ENCODE assay signal across 27 cellular contexts in genomic region chr11:120537996-120538395, GRCh38. TPM values are rescaled to one million over a fixed set of nuclear protein-coding genes. Genes with fewer than 3 reads are reported as not detected.
"Had no signal": no experiment of that assay in that cellular context is flagged by ENCODE, and none has a peak within 500 bp of the region (broad histone marks: within the 10 kb centered on the region; RNA-seq: fewer than 3 reads in every experiment).

No MANE protein-coding gene starts in this region.

- H3K4me3 Mint-ChIP-seq: stimulated activated effector memory CD8-positive, alpha-beta T cell treated with anti-CD3 and anti-CD28 coated beads, Interleukin-12 subunit alpha, Interleukin-12 subunit beta, amount 100 ng/mL, for 72 hours; stimulated activated memory B cell treated with anti-CD40 and anti-IgM and Interleukin-4, amounts not matched to agents 10 μg/mL and 1 μg/mL and 100 μg/mL, for 72 hours; stimulated activated naive B cell treated with anti-CD40 and anti-IgM and Interleukin-4, amounts not matched to agents 10 μg/mL and 1 μg/mL and 100 μg/mL, for 72 hours; stimulated activated naive CD8-positive, alpha-beta T cell treated with anti-CD3 and anti-CD28 coated beads, Interleukin-15, Interleukin-2, amounts not matched to agents 100 ng/mL and 50 ng/mL, for 24 hours; type B pancreatic cell had no signal

- H3K36me3 ChIP-seq: stomach, suprapubic skin, thoracic aorta, thyroid gland, tibial artery, tibial nerve, transverse colon, upper lobe of left lung, upper lobe of right lung, uterus, vagina had no signal

- H3K9me3 Mint-ChIP-seq: stimulated activated effector memory CD8-positive, alpha-beta T cell treated with anti-CD3 and anti-CD28 coated beads, Interleukin-12 subunit alpha, Interleukin-12 subunit beta, amount 100 ng/mL, for 72 hours; stimulated activated naive CD8-positive, alpha-beta T cell treated with anti-CD3 and anti-CD28 coated beads, Interleukin-15, Interleukin-2, amounts not matched to agents 100 ng/mL and 50 ng/mL, for 24 hours; type B pancreatic cell had no signal

- H3K27ac Mint-ChIP-seq: stimulated activated effector memory CD8-positive, alpha-beta T cell treated with anti-CD3 and anti-CD28 coated beads, Interleukin-12 subunit alpha, Interleukin-12 subunit beta, amount 100 ng/mL, for 72 hours; stimulated activated memory B cell treated with anti-CD40 and anti-IgM and Interleukin-4, amounts not matched to agents 10 μg/mL and 1 μg/mL and 100 μg/mL, for 72 hours; stimulated activated naive B cell treated with anti-CD40 and anti-IgM and Interleukin-4, amounts not matched to agents 10 μg/mL and 1 μg/mL and 100 μg/mL, for 72 hours; stimulated activated naive CD8-positive, alpha-beta T cell treated with anti-CD3 and anti-CD28 coated beads, Interleukin-15, Interleukin-2, amounts not matched to agents 100 ng/mL and 50 ng/mL, for 24 hours; type B pancreatic cell had no signal

- DNase-seq: stimulated activated CD4-positive, alpha-beta T cell treated with anti-CD3 and anti-CD28 coated beads, Interleukin-2, amount 100 ng/mL, for 48 hours; stimulated activated CD4-positive, alpha-beta T cell treated with anti-CD3 and anti-CD28 coated beads, Interleukin-4, amount 100 ng/mL, for 1 hour; stimulated activated CD4-positive, alpha-beta T cell treated with anti-CD3 and anti-CD28 coated beads, Interleukin-4, amount 100 ng/mL, for 24 hours; stimulated activated CD4-positive, alpha-beta T cell treated with anti-CD3 and anti-CD28 coated beads, Interleukin-4, amount 100 ng/mL, for 4 hours; stimulated activated CD8-positive, alpha-beta memory T cell treated with anti-CD3 and anti-CD28 coated beads, Interleukin-4, amount 100 ng/mL, for 48 hours; stimulated activated naive B cell treated with anti-CD40 and anti-IgM and Interleukin-4, amounts not matched to agents 10 μg/mL and 1 μg/mL and 100 μg/mL, for 72 hours; stimulated activated naive CD4-positive, alpha-beta T cell; stimulated activated naive CD4-positive, alpha-beta T cell treated with Interleukin-2 at 50 U/mL for 16 hours; stimulated activated naive CD8-positive, alpha-beta T cell treated with anti-CD3 and anti-CD28 coated beads, Interleukin-15, Interleukin-2, amounts not matched to agents 100 U/mL and 50 U/mL, for 24 hours; stomach; substantia nigra; testis; thyroid gland; tibial artery; transverse colon; trophoblast cell; upper lobe of right lung; uterus had no signal

- H3K27ac ChIP-seq: stomach, suprapubic skin, testis, thoracic aorta, thyroid gland, tibial artery, tibial nerve, transverse colon, upper lobe of left lung, upper lobe of right lung, uterus, vagina had no signal

- ATAC-seq: stimulated activated effector memory CD8-positive, alpha-beta T cell treated with anti-CD3 and anti-CD28 coated beads, Interleukin-12 subunit alpha, Interleukin-12 subunit beta, amount 100 ng/mL, for 72 hours; stimulated activated memory B cell treated with anti-CD40 and anti-IgM and Interleukin-4, amounts not matched to agents 10 μg/mL and 1 μg/mL and 100 μg/mL, for 72 hours; stimulated activated naive B cell treated with anti-CD40 and anti-IgM and Interleukin-4, amounts not matched to agents 10 μg/mL and 1 μg/mL and 100 μg/mL, for 72 hours; stimulated activated naive CD8-positive, alpha-beta T cell treated with anti-CD3 and anti-CD28 coated beads, Interleukin-15, Interleukin-2, amounts not matched to agents 100 U/mL and 50 U/mL, for 24 hours; upper lobe of right lung had no signal

- H3K4me1 ChIP-seq: stomach, suprapubic skin, testis, tibial artery, transverse colon, upper lobe of left lung, upper lobe of right lung, uterus, vagina had no signal

- H3K36me3 Mint-ChIP-seq: stimulated activated effector memory CD8-positive, alpha-beta T cell treated with anti-CD3 and anti-CD28 coated beads, Interleukin-12 subunit alpha, Interleukin-12 subunit beta, amount 100 ng/mL, for 72 hours; stimulated activated memory B cell treated with anti-CD40 and anti-IgM and Interleukin-4, amounts not matched to agents 10 μg/mL and 1 μg/mL and 100 μg/mL, for 72 hours; type B pancreatic cell had no signal

- H3K27me3 ChIP-seq: testis, thyroid gland, tibial nerve, upper lobe of left lung, upper lobe of right lung, uterus, vagina had no signal

- H3K4me3 ChIP-seq: stomach, suprapubic skin, testis, thoracic aorta, thyroid gland, tibial artery, tibial nerve, transverse colon, upper lobe of left lung, upper lobe of right lung, uterus, vagina had no signal

- H3K4me1 Mint-ChIP-seq: stimulated activated effector memory CD8-positive, alpha-beta T cell treated with anti-CD3 and anti-CD28 coated beads, Interleukin-12 subunit alpha, Interleukin-12 subunit beta, amount 100 ng/mL, for 72 hours had no signal

RNA-seq across cellular contexts. Expression of gene GRIK4, which starts 26.4 kb away (rescaled TPM):
- total RNA-seq: stomach, thoracic aorta had no signal
